ENCODE assay signal across 10 cellular contexts in the genomic region with DNA sequence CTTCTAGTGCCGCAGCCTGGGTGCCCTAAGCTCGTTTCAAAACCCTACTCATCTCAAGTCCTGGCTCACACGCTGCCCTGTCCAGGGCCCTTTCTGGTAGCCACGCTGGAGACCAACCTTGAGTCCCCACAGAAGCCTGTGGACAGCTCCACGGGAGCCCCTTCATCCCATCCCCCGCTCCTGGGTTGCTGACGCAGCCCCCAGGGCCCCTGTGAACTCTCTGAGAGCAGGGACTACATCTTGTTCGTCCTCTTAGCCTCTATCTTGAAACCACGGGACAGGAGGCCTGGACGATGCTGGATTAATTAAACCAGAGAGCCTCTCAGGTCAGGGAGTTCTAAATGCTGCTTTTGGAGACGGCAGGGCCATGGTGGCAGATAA. TPM values are rescaled to one million over a fixed set of nuclear protein-coding genes. Genes with fewer than 3 reads are reported as not detected.
DNase-seq lines count a peak whose midpoint lies in the region; ATAC-seq and TF ChIP-seq lines count a peak whose summit lies in the region.
"Had no signal": no experiment of that assay in that cellular context is flagged by ENCODE, and none has a peak within 500 bp of the region (broad histone marks: within the 10 kb centered on the region; RNA-seq: fewer than 3 reads in every experiment).

No MANE protein-coding gene starts in this region.

- H3K4me3 ChIP-seq in upper lobe of right lung = no peak overlapping the region

- no peaks in the 10 kb centered on the region for H3K27me3 ChIP-seq in upper lobe of right lung

- ATAC-seq in Right ventricle myocardium inferior (peak; percentile 7), upper lobe of right lung (no peak)
- no peak for ATAC-seq in naive thymus-derived CD8-positive, alpha-beta T cell

- H3K36me3 Mint-ChIP-seq in endothelial cell (ENCODE audit: low read depth, unreplicated experiment) = peaks cover 21% of the 10 kb centered on the region
- peaks cover 0 to 42% (median 3%) of the 10 kb centered on the region in 3 donors for H3K36me3 Mint-ChIP-seq in naive thymus-derived CD8-positive, alpha-beta T cell
- H3K36me3 Mint-ChIP-seq in activated T-helper 2 cell treated with anti-CD3 and anti-CD28 coated beads, Interferon-gamma antibody, Interleukin-2, Interleukin-4, amounts not matched to agents 10 μg/mL and 5 μg/mL and 100 μg/mL, durations not matched to agents 14 hours and 24 hours and 36 hours (ENCODE audit: low read depth) = peaks cover 35% of the 10 kb centered on the region

- H3K4me1 ChIP-seq in upper lobe of right lung = peaks cover 95% of the 10 kb centered on the region

- H3K27ac Mint-ChIP-seq in endothelial cell (ENCODE audit: unreplicated experiment) = peak overlapping the region; percentile 40
- peak overlapping the region; percentile 31 to 94 (median 68) for H3K27ac Mint-ChIP-seq in naive thymus-derived CD8-positive, alpha-beta T cell
- H3K27ac Mint-ChIP-seq in activated T-helper 2 cell treated with anti-CD3 and anti-CD28 coated beads, Interferon-gamma antibody, Interleukin-2, Interleukin-4, amounts not matched to agents 10 μg/mL and 5 μg/mL and 100 μg/mL, durations not matched to agents 14 hours and 24 hours and 36 hours = no peak overlapping the region
- H3K27ac Mint-ChIP-seq: T-helper 1 cell treated with Interleukin-12 subunit alpha and Interleukin-12 subunit beta and Interleukin-4 antibody, amounts not matched to agents 30 μg/mL and 1 μg/mL, for 36 hours had no signal

- peak overlapping the region; percentile 87 for H3K27ac ChIP-seq in upper lobe of right lung

- POLR2A ChIA-PET in naive thymus-derived CD8-positive, alpha-beta T cell (lab: Charles Lee) = interaction anchor here (0.6 kb wide), 1 partner anchor 234 kb away, joined by 3 read pairs; no protein-coding TSS in a partner anchor

- H3K9me3 Mint-ChIP-seq in endothelial cell (ENCODE audit: unreplicated experiment) = no peaks in the 10 kb centered on the region
- no peaks in the 10 kb centered on the region for H3K9me3 Mint-ChIP-seq in naive thymus-derived CD8-positive, alpha-beta T cell
- no peaks in the 10 kb centered on the region for H3K9me3 Mint-ChIP-seq in activated T-helper 2 cell treated with anti-CD3 and anti-CD28 coated beads, Interferon-gamma antibody, Interleukin-2, Interleukin-4, amounts not matched to agents 10 μg/mL and 5 μg/mL and 100 μg/mL, durations not matched to agents 14 hours and 24 hours and 36 hours
- H3K9me3 Mint-ChIP-seq: T-helper 1 cell treated with Interleukin-12 subunit alpha and Interleukin-12 subunit beta and Interleukin-4 antibody, amounts not matched to agents 30 μg/mL and 1 μg/mL, for 36 hours had no signal

- peak overlapping the region; percentile 1 for H3K4me3 Mint-ChIP-seq in endothelial cell (ENCODE audit: unreplicated experiment)
- H3K4me3 Mint-ChIP-seq in naive thymus-derived CD8-positive, alpha-beta T cell = peak overlapping the region in 1 of 10 donors; percentile 74
- no peak overlapping the region for H3K4me3 Mint-ChIP-seq in activated T-helper 2 cell treated with anti-CD3 and anti-CD28 coated beads, Interferon-gamma antibody, Interleukin-2, Interleukin-4, amounts not matched to agents 10 μg/mL and 5 μg/mL and 100 μg/mL, durations not matched to agents 14 hours and 24 hours and 36 hours (ENCODE audit: low read depth)
- H3K4me3 Mint-ChIP-seq: T-helper 1 cell treated with Interleukin-12 subunit alpha and Interleukin-12 subunit beta and Interleukin-4 antibody, amounts not matched to agents 30 μg/mL and 1 μg/mL, for 36 hours had no signal

- intact Hi-C loops in Right ventricle myocardium inferior (cut with DNase I) (no loop called here), cardiac septum (cut with DNase I) (loop anchor here (2.0 kb wide), 1 partner anchor 38 kb away; no protein-coding TSS in a partner anchor), upper lobe of right lung (cut with DNase I) (loop anchor here (10.0 kb wide), 1 partner anchor 48 kb away; no protein-coding TSS in a partner anchor)
- intact Hi-C loops in activated T-helper 2 cell treated with anti-CD3 and anti-CD28 coated beads, Interferon-gamma antibody, Interleukin-2, Interleukin-4, amounts not matched to agents 10 μg/mL and 5 μg/mL and 100 μg/mL, durations not matched to agents 14 hours and 24 hours and 36 hours (cut with micrococcal nuclease) = no loop called here

- H3K27me3 Mint-ChIP-seq in endothelial cell (ENCODE audit: unreplicated experiment) = peaks cover 14% of the 10 kb centered on the region
- no peaks in the 10 kb centered on the region for H3K27me3 Mint-ChIP-seq in naive thymus-derived CD8-positive, alpha-beta T cell
- no peaks in the 10 kb centered on the region for H3K27me3 Mint-ChIP-seq in activated T-helper 2 cell treated with anti-CD3 and anti-CD28 coated beads, Interferon-gamma antibody, Interleukin-2, Interleukin-4, amounts not matched to agents 10 μg/mL and 5 μg/mL and 100 μg/mL, durations not matched to agents 14 hours and 24 hours and 36 hours (ENCODE audit: low read depth)

- H3K36me3 ChIP-seq in upper lobe of right lung = peaks cover 30% of the 10 kb centered on the region

- DNase-seq in Right ventricle myocardium inferior (ENCODE audit: missing footprints) = no peak
- DNase-seq in cardiac septum (ENCODE audit: low spot score) = no peak
- DNase-seq in endothelial cell (ENCODE audit: low spot score) = no peak
- DNase-seq in naive thymus-derived CD8-positive, alpha-beta T cell = no peak
- no peak for DNase-seq in upper lobe of right lung
- DNase-seq in stimulated activated CD4-positive, alpha-beta T cell treated with anti-CD3 and anti-CD28 coated beads, Interleukin-2, amount 100 ng/mL, for 24 hours = no peak
- no peak for DNase-seq in activated T-helper 2 cell treated with anti-CD3 and anti-CD28 coated beads, Interferon-gamma antibody, Interleukin-2, Interleukin-4, amounts not matched to agents 10 μg/mL and 5 μg/mL and 100 μg/mL, durations not matched to agents 14 hours and 24 hours and 36 hours (ENCODE audit: low spot score)
- no peak for DNase-seq in DMS153 treated with DMSO at 0.1 percent for 48 hours (lab: John Stamatoyannopoulos, UW; ENCODE audit: unreplicated experiment)
- DNase-seq: NCI-H1436 had no signal

- peaks cover 48% of the 10 kb centered on the region for H3K4me1 Mint-ChIP-seq in endothelial cell (ENCODE audit: unreplicated experiment)
- peaks cover 32 to 81% (median 63%) of the 10 kb centered on the region in 4 donors for H3K4me1 Mint-ChIP-seq in naive thymus-derived CD8-positive, alpha-beta T cell
- H3K4me1 Mint-ChIP-seq in activated T-helper 2 cell treated with anti-CD3 and anti-CD28 coated beads, Interferon-gamma antibody, Interleukin-2, Interleukin-4, amounts not matched to agents 10 μg/mL and 5 μg/mL and 100 μg/mL, durations not matched to agents 14 hours and 24 hours and 36 hours (ENCODE audit: low read depth) = peaks cover 5% of the 10 kb centered on the region

- no peak for TF ChIP-seq CTCF in endothelial cell (IDR thresholded peaks at IDR 0.05; ENCODE audit: unreplicated experiment)
- no peak for TF ChIP-seq CTCF in upper lobe of right lung (IDR thresholded peaks at IDR 0.05)

- H3K9me3 ChIP-seq in upper lobe of right lung = no peaks in the 10 kb centered on the region

RNA-seq across cellular contexts. Expression of gene MLLT1, which starts 7.4 kb away (rescaled TPM):
- total RNA-seq in Right ventricle myocardium inferior (40.1 TPM), cardiac septum (30.6 TPM), endothelial cell (ENCODE audit: unreplicated experiment) (59.2 TPM), upper lobe of right lung (73.4 TPM)
- total RNA-seq in naive thymus-derived CD8-positive, alpha-beta T cell = 10 to 100 TPM; 37.7 to 41.7 TPM
- polyA plus RNA-seq in naive thymus-derived CD8-positive, alpha-beta T cell = 1 to 10 TPM in 2 of 3 donors, under 1 TPM in 1; 0.68 to 2.7 (median 1.2) TPM
- total RNA-seq in activated T-helper 2 cell treated with anti-CD3 and anti-CD28 coated beads, Interferon-gamma antibody, Interleukin-2, Interleukin-4, amounts not matched to agents 10 μg/mL and 5 μg/mL and 100 μg/mL, durations not matched to agents 14 hours and 24 hours and 36 hours = 58.7 and 61.8 TPM in 2 replicates

Comparison
In these comparisons a context has a peak if more than half of its experiments do, and no peak if none do; other contexts are left out.
1. intact Hi-C loops: an anchor here in cardiac septum (2.0 kb wide) and upper lobe of right lung (10.0 kb wide); none called in Right ventricle myocardium inferior and activated T-helper 2 cell treated with anti-CD3 and anti-CD28 coated beads, Interferon-gamma antibody, Interleukin-2, Interleukin-4, amounts not matched to agents 10 μg/mL and 5 μg/mL and 100 μg/mL, durations not matched to agents 14 hours and 24 hours and 36 hours.